ENCODE assay signal across 16 cellular contexts in the genomic region with DNA sequence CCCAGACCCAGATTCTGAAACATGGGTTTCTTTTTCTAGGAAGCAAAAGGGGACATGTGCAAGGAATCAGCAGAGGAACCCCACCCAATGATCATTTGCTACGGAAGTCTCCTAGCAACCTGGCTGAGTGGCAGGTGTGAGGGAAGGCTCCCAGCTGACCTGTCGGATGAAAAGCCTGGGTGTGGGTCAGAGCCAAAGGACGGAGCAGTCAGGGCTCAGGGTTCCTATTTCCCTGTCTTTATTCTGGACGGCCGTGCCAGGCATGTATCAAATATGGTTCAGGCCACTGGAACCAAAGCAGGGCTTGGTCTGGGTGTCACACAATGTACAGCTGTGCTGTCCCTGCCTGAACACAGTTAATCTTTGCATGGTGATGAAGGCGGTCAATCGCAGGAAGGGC. TPM values are rescaled to one million over a fixed set of nuclear protein-coding genes. Genes with fewer than 3 reads are reported as not detected.
DNase-seq lines count a peak whose midpoint lies in the region; ATAC-seq, FAIRE-seq and TF ChIP-seq lines count a peak whose summit lies in the region.
"Had no signal": no experiment of that assay in that cellular context is flagged by ENCODE, and none has a peak within 500 bp of the region (broad histone marks: within the 10 kb centered on the region; RNA-seq: fewer than 3 reads in every experiment).

No MANE protein-coding gene starts in this region.

- H4K20me1 ChIP-seq in BLaER1 treated with 17β-estradiol and CSF1 and Interleukin-3, amounts not matched to agents 10 nM and 100 nM = peaks cover 30 to 100% (median 96%) of the 10 kb centered on the region in 11 experiments

- peak overlapping the region in 2 of 3 donors; percentile 63 to 67 for H3K27ac Mint-ChIP-seq in IgD-negative memory B cell
- peak overlapping the region; percentile 97 to 98 for H3K27ac Mint-ChIP-seq in natural killer cell

- no peak for DNase-seq in natural killer cell
- DNase-seq in iPS-NIHi11 (ENCODE audit: low spot score) = no peak
- no peak for DNase-seq in RCC 7860 (ENCODE audit: low spot score)
- DNase-seq in NCI-H1092 (lab: John Stamatoyannopoulos, UW) = no peak
- DNase-seq: activated CD4-positive, alpha-beta T cell treated with anti-CD3 and anti-CD28 coated beads, Interleukin-2, amount 50 U/mL, for 48 hours; NCI-H526 had no signal

- H3K27me3 Mint-ChIP-seq in IgD-negative memory B cell (no peaks in the 10 kb centered on the region), natural killer cell (ENCODE audit: low read depth in 2 of 2) (no peaks in the 10 kb centered on the region)

- H3K4me1 Mint-ChIP-seq in IgD-negative memory B cell (peaks cover 25 to 40% (median 26%) of the 10 kb centered on the region in 3 donors), natural killer cell (peaks cover 75 to 94% of the 10 kb centered on the region in 2 donors)

- H3K36me3 Mint-ChIP-seq in IgD-negative memory B cell (no peaks in the 10 kb centered on the region), natural killer cell (no peaks in the 10 kb centered on the region)

- H3K27me3 ChIP-seq in BLaER1 treated with 17β-estradiol and CSF1 and Interleukin-3, amounts not matched to agents 10 nM and 100 nM = no peaks in the 10 kb centered on the region
- no peaks in the 10 kb centered on the region for H3K27me3 ChIP-seq in gastroesophageal sphincter

- H3K9me3 Mint-ChIP-seq in IgD-negative memory B cell (no peaks in the 10 kb centered on the region), natural killer cell (no peaks in the 10 kb centered on the region)

- no peaks in the 10 kb centered on the region for H3K9me3 ChIP-seq in BLaER1 treated with 17β-estradiol and CSF1 and Interleukin-3, amounts not matched to agents 10 nM and 100 nM (replicated peaks in 1 of 11)
- H3K9me3 ChIP-seq in gastroesophageal sphincter = no peaks in the 10 kb centered on the region

- peaks cover 89 to 100% (median 98%) of the 10 kb centered on the region in 10 experiments for H3K4me1 ChIP-seq in BLaER1 treated with 17β-estradiol and CSF1 and Interleukin-3, amounts not matched to agents 10 nM and 100 nM
- peaks cover 0 to 64% (median 32%) of the 10 kb centered on the region in 3 donors for H3K4me1 ChIP-seq in gastroesophageal sphincter

- H3K27ac ChIP-seq in BLaER1 treated with 17β-estradiol and CSF1 and Interleukin-3, amounts not matched to agents 10 nM and 100 nM = peak overlapping the region in 8 of 11 experiments; percentile 36 to 96 (median 56); a peak in 14 of 22 replicates
- peak overlapping the region in 3 of 4 donors; percentile 59 to 66 (median 59) for H3K27ac ChIP-seq in gastroesophageal sphincter

- no peak for TF ChIP-seq POLR2A in gastroesophageal sphincter (IDR thresholded peaks at IDR 0.05)

- ATAC-seq in gastroesophageal sphincter = peak; percentile 59
- peak in 2 of 3 donors; percentile 7 to 28 for ATAC-seq in natural killer cell
- no peak for ATAC-seq in esophagus mucosa
- ATAC-seq: GM12878 had no signal

- 75% methylated on average over 2 of the region's 7 CpGs; no CpG with 5 or more reads in 1 of the 2 donors for WGBS in gastroesophageal sphincter (ENCODE audit: low coverage in 1 of 2), 2 donors

- peak overlapping the region; percentile 94 to 99 (median 97) for H3K4me2 ChIP-seq in BLaER1 treated with 17β-estradiol and CSF1 and Interleukin-3, amounts not matched to agents 10 nM and 100 nM

- no peak for TF ChIP-seq EP300 in gastroesophageal sphincter (IDR thresholded peaks at IDR 0.05)

- no peak overlapping the region for H3K4me3 ChIP-seq in BLaER1 treated with 17β-estradiol and CSF1 and Interleukin-3, amounts not matched to agents 10 nM and 100 nM
- no peak overlapping the region for H3K4me3 ChIP-seq in gastroesophageal sphincter
- H3K4me3 ChIP-seq: GM12878 had no signal

- peaks cover 26 to 96% (median 45%) of the 10 kb centered on the region in 11 experiments; a peak in 20 of 22 replicates for H3K36me3 ChIP-seq in BLaER1 treated with 17β-estradiol and CSF1 and Interleukin-3, amounts not matched to agents 10 nM and 100 nM
- no peaks in the 10 kb centered on the region for H3K36me3 ChIP-seq in gastroesophageal sphincter

- peak overlapping the region in 6 of 11 experiments; percentile 19 to 65 (median 30); a peak in 5 of 22 replicates for H3K9ac ChIP-seq in BLaER1 treated with 17β-estradiol and CSF1 and Interleukin-3, amounts not matched to agents 10 nM and 100 nM

- no peak for TF ChIP-seq CTCF in gastroesophageal sphincter (IDR thresholded peaks at IDR 0.05)
- no peak for TF ChIP-seq CTCF in natural killer cell (IDR thresholded peaks at IDR 0.05)

- intact Hi-C loops in natural killer cell (cut with micrococcal nuclease) = no loop called here

- FAIRE-seq in RCC 7860 (lab: Jason Lieb, UNC) = no peak
- FAIRE-seq: endometrium, GM12878 had no signal

- H3K4me3 Mint-ChIP-seq in IgD-negative memory B cell = peak overlapping the region in 1 of 4 donors; percentile 37
- peak overlapping the region; percentile 79 for H3K4me3 Mint-ChIP-seq in natural killer cell

RNA-seq across cellular contexts. Expression of gene STK10, which starts 20.1 kb away (rescaled TPM):
- 87.9 TPM for polyA plus RNA-seq in IgD-negative memory B cell
- total RNA-seq in gastroesophageal sphincter (10 to 100 TPM; 14.1 to 30.4 (median 19.4) TPM), natural killer cell (100 to 1,000 TPM; 705 to 879 (median 783) TPM), esophagus mucosa (7.3 TPM)

RNA-seq across cellular contexts. Expression of gene EFCAB9, which starts 26.1 kb away (rescaled TPM):
- polyA plus RNA-seq in IgD-negative memory B cell = not detected
- total RNA-seq in gastroesophageal sphincter (not detected), natural killer cell (not detected), esophagus mucosa (not detected)
- total RNA-seq: GM12878; osteoblast; RPMI7951; T-helper 2 cell treated with Interferon-gamma antibody and Interleukin-4, amounts not matched to agents 100 ng/mL and 5 ng/mL, for 36 hours; urinary bladder had no signal
- polyA plus RNA-seq: urinary bladder had no signal

Comparison
In these comparisons a context has a peak if more than half of its experiments do, and no peak if none do; other contexts are left out.
1. RNA of gene STK10, which starts 20.1 kb away (total RNA-seq): 705 to 879 TPM in natural killer cell; 14.1 to 30.4 TPM in gastroesophageal sphincter and 7.3 TPM in esophagus mucosa (single experiment); every median in the first group is over 10 times any median in the second.